In the genomic region with DNA sequence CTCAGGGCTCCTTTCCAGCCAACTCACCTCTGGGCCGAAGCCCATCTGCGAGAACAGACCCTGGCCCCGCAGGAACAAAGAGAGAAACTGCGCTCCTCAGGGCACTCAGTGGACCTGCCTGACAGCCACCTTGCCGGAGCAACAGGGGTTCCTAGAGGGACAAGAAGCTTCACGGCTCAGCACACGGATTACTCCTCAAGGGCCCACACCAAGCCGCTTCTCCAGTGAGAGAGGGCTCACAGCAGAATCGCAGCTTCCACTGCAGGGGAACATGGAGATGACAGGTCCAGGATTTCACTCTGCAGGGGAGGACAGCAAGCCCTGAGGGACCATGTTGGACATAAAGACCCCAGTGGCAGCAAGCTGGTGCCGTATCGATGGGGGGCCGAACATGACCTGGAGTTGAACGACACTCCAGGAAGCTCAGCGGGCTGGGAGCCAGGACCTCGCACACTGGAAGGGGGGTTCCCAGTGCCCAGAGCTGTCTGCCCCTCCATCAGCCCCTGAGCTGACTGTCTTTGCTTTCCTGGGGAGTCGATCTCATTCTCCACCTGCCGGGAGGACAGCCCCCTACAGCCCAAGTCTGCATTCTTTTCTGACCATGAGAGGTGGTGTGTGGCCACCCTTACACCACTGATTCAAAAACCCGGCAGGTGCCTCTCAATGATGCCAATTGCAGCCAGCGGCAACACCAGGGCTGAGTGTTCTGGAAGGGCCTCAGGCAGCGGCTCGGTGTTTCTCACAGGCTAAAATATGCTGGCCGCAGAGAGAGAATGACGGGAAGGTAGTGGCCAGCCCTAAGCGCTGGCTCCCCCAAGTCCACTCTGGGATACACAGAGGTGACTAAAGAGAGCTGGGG, we compare ENCODE assay signal across 17 cellular contexts.
DNase-seq lines count a peak whose midpoint lies in the region; ATAC-seq and TF ChIP-seq lines count a peak whose summit lies in the region.
"Had no signal": no experiment of that assay in that cellular context is flagged by ENCODE, and none has a peak within 500 bp of the region (broad histone marks: within the 10 kb centered on the region; RNA-seq: fewer than 3 reads in every experiment).

No MANE protein-coding gene starts in this region.

- H3K4me1 Mint-ChIP-seq in glutamatergic neuron (ENCODE audit: low read depth, unreplicated experiment) = peaks cover 19% of the 10 kb centered on the region
- H3K4me1 Mint-ChIP-seq in effector memory CD8-positive, alpha-beta T cell (ENCODE audit: low read depth in 2 of 2) = no peaks in the 10 kb centered on the region

- peaks cover 13% of the 10 kb centered on the region for H3K27me3 Mint-ChIP-seq in glutamatergic neuron (ENCODE audit: unreplicated experiment)
- H3K27me3 Mint-ChIP-seq in effector memory CD8-positive, alpha-beta T cell = peaks cover 0 to 14% of the 10 kb centered on the region in 2 donors

- DNase-seq in DMS79 treated with DMSO at 0.1 percent for 48 hours (lab: John Stamatoyannopoulos, UW) (peak; percentile 62), NCI-H1092 (lab: John Stamatoyannopoulos, UW) (peak; percentile 52), glutamatergic neuron (no peak), retina (peak; percentile 57), glomerular visceral epithelial cell (ENCODE audit: extremely low spot score) (no peak), NOMO-1 treated with dmso at 0.1 percent for 144 hours (lab: John Stamatoyannopoulos, UW; ENCODE audit: unreplicated experiment) (no peak)
- no peak for DNase-seq in effector memory CD8-positive, alpha-beta T cell
- DNase-seq: ACHN; CD8-positive, alpha-beta T cell; GM23248; H9; KG1; NCI-H1105 treated with DMSO at 0.1 percent for 48 hours; NCI-H1694 treated with DMSO at 0.1 percent for 48 hours; NCI-H446 treated with DMSO at 0.1 percent for 48 hours; NCI-H774; SHP77 had no signal

- peak overlapping the region; percentile 17 for H3K27ac Mint-ChIP-seq in glutamatergic neuron (ENCODE audit: unreplicated experiment)
- H3K27ac Mint-ChIP-seq in effector memory CD8-positive, alpha-beta T cell = peak overlapping the region in 1 of 2 donors; percentile 83
- H3K27ac Mint-ChIP-seq: CD8-positive, alpha-beta T cell; H9 had no signal

- H3K9me3 Mint-ChIP-seq in glutamatergic neuron (ENCODE audit: unreplicated experiment) = peaks cover 5% of the 10 kb centered on the region
- peaks cover 0 to 1% of the 10 kb centered on the region in 2 donors for H3K9me3 Mint-ChIP-seq in effector memory CD8-positive, alpha-beta T cell
- H3K9me3 Mint-ChIP-seq: CD8-positive, alpha-beta T cell; H9 had no signal

- no peak for ATAC-seq in effector memory CD8-positive, alpha-beta T cell (replicated peaks)
- ATAC-seq: CD8-positive, alpha-beta T cell had no signal

- no peak overlapping the region for H3K4me3 Mint-ChIP-seq in glutamatergic neuron (ENCODE audit: unreplicated experiment)
- no peak overlapping the region for H3K4me3 Mint-ChIP-seq in effector memory CD8-positive, alpha-beta T cell
- H3K4me3 Mint-ChIP-seq: CD8-positive, alpha-beta T cell; H9 had no signal

- H3K36me3 Mint-ChIP-seq in glutamatergic neuron (ENCODE audit: unreplicated experiment) = peaks cover 15% of the 10 kb centered on the region
- no peaks in the 10 kb centered on the region for H3K36me3 Mint-ChIP-seq in effector memory CD8-positive, alpha-beta T cell (ENCODE audit: insufficient read depth)
- H3K36me3 Mint-ChIP-seq: CD8-positive, alpha-beta T cell had no signal

- TF ChIP-seq CTCF in glutamatergic neuron (IDR thresholded peaks at IDR 0.05; ENCODE audit: partially characterized antibody, unreplicated experiment) = no peak

Comparison
In these comparisons a context has a peak if more than half of its experiments do, and no peak if none do; other contexts are left out.
1. DNase-seq: peak in DMS79 treated with DMSO at 0.1 percent for 48 hours (single experiment), NCI-H1092 (single experiment) and retina (single experiment); none in glutamatergic neuron (single experiment), effector memory CD8-positive, alpha-beta T cell (0 of 3), glomerular visceral epithelial cell (single experiment) and NOMO-1 treated with dmso at 0.1 percent for 144 hours (single experiment).